1 cellular context compared by ENCODE assay signal in genomic region chr3:105828703-105829102, GRCh38.
TF ChIP-seq lines count a peak whose summit lies in the region.

No MANE protein-coding gene starts in this region.

TF ChIP-seq in WTC11, 78 proteins besides CTCF, POLR2A, EP300 and RAD21 (continued from another document):
- no peak for TF ChIP-seq FOXP4 (CRISPR knock-in tag; IDR thresholded peaks at IDR 0.05)
- no peak for TF ChIP-seq TP53 (CRISPR knock-in tag; IDR thresholded peaks at IDR 0.05)
- TF ChIP-seq OVOL2 (CRISPR knock-in tag; IDR thresholded peaks at IDR 0.05; ENCODE audit: borderline replicate concordance), result no peak
- no peak for TF ChIP-seq ZNF232 (CRISPR knock-in tag; IDR thresholded peaks at IDR 0.05)
- no peak for TF ChIP-seq ERG (CRISPR knock-in tag; IDR thresholded peaks at IDR 0.05)
- no peak for TF ChIP-seq ESRRA (CRISPR knock-in tag; IDR thresholded peaks at IDR 0.05; ENCODE audit: borderline replicate concordance)
- TF ChIP-seq SMAD4 (CRISPR knock-in tag; IDR thresholded peaks at IDR 0.05), result no peak
- TF ChIP-seq E2F4 (CRISPR knock-in tag; IDR thresholded peaks at IDR 0.05; ENCODE audit: borderline replicate concordance, low read depth), result no peak
